1 cellular context compared by ENCODE assay signal in genomic region chr20:53767206-53767924, GRCh38.
TF ChIP-seq lines count a peak whose summit lies in the region.

No MANE protein-coding gene starts in this region.

TF ChIP-seq in HepG2, 621 proteins besides CTCF, POLR2A, EP300 and RAD21 (continued from another document):
- TF ChIP-seq, protein P1, sequence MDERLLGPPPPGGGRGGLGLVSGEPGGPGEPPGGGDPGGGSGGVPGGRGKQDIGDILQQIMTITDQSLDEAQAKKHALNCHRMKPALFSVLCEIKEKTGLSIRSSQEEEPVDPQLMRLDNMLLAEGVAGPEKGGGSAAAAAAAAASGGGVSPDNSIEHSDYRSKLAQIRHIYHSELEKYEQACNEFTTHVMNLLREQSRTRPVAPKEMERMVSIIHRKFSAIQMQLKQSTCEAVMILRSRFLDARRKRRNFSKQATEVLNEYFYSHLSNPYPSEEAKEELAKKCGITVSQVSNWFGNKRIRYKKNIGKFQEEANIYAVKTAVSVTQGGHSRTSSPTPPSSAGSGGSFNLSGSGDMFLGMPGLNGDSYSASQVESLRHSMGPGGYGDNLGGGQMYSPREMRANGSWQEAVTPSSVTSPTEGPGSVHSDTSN (CRISPR knock-in tag; IDR thresholded peaks at IDR 0.05), result no peak
- TF ChIP-seq, protein P2, sequence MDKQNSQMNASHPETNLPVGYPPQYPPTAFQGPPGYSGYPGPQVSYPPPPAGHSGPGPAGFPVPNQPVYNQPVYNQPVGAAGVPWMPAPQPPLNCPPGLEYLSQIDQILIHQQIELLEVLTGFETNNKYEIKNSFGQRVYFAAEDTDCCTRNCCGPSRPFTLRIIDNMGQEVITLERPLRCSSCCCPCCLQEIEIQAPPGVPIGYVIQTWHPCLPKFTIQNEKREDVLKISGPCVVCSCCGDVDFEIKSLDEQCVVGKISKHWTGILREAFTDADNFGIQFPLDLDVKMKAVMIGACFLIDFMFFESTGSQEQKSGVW (CRISPR knock-in tag; IDR thresholded peaks at IDR 0.05; ENCODE audit: borderline replicate concordance), result no peak
- TF ChIP-seq RARA (CRISPR knock-in tag; IDR thresholded peaks at IDR 0.05), result 0 out of 2 replicates have a peak, but pooled peaks have one; percentile 8
- no peak for TF ChIP-seq NCOA1 (CRISPR knock-in tag; IDR thresholded peaks at IDR 0.05)
- no peak for TF ChIP-seq ZSCAN22 (CRISPR knock-in tag; IDR thresholded peaks at IDR 0.05)
- no peak for TF ChIP-seq MZF1 (CRISPR knock-in tag; IDR thresholded peaks at IDR 0.05; ENCODE audit: borderline replicate concordance)
- no peak for TF ChIP-seq MED13 (CRISPR knock-in tag; IDR thresholded peaks at IDR 0.05)
- no peak for TF ChIP-seq ZNF484 (CRISPR knock-in tag; IDR thresholded peaks at IDR 0.05; ENCODE audit: borderline replicate concordance, low read depth)
- TF ChIP-seq, protein P3, sequence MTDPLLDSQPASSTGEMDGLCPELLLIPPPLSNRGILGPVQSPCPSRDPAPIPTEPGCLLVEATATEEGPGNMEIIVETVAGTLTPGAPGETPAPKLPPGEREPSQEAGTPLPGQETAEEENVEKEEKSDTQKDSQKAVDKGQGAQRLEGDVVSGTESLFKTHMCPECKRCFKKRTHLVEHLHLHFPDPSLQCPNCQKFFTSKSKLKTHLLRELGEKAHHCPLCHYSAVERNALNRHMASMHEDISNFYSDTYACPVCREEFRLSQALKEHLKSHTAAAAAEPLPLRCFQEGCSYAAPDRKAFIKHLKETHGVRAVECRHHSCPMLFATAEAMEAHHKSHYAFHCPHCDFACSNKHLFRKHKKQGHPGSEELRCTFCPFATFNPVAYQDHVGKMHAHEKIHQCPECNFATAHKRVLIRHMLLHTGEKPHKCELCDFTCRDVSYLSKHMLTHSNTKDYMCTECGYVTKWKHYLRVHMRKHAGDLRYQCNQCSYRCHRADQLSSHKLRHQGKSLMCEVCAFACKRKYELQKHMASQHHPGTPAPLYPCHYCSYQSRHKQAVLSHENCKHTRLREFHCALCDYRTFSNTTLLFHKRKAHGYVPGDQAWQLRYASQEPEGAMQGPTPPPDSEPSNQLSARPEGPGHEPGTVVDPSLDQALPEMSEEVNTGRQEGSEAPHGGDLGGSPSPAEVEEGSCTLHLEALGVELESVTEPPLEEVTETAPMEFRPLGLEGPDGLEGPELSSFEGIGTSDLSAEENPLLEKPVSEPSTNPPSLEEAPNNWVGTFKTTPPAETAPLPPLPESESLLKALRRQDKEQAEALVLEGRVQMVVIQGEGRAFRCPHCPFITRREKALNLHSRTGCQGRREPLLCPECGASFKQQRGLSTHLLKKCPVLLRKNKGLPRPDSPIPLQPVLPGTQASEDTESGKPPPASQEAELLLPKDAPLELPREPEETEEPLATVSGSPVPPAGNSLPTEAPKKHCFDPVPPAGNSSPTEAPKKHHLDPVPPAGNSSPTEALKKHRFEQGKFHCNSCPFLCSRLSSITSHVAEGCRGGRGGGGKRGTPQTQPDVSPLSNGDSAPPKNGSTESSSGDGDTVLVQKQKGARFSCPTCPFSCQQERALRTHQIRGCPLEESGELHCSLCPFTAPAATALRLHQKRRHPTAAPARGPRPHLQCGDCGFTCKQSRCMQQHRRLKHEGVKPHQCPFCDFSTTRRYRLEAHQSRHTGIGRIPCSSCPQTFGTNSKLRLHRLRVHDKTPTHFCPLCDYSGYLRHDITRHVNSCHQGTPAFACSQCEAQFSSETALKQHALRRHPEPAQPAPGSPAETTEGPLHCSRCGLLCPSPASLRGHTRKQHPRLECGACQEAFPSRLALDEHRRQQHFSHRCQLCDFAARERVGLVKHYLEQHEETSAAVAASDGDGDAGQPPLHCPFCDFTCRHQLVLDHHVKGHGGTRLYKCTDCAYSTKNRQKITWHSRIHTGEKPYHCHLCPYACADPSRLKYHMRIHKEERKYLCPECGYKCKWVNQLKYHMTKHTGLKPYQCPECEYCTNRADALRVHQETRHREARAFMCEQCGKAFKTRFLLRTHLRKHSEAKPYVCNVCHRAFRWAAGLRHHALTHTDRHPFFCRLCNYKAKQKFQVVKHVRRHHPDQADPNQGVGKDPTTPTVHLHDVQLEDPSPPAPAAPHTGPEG (CRISPR knock-in tag; IDR thresholded peaks at IDR 0.05), result no peak
- TF ChIP-seq ARNT (IDR thresholded peaks at IDR 0.05), result no peak
- no peak for TF ChIP-seq ZNF3 (CRISPR knock-in tag; IDR thresholded peaks at IDR 0.05)
- no peak for TF ChIP-seq MXD4 (CRISPR knock-in tag; IDR thresholded peaks at IDR 0.05)
- TF ChIP-seq BHLHE40 (IDR thresholded peaks at IDR 0.05; ENCODE audit: low read length), result no peak
- TF ChIP-seq NR1H2 (CRISPR knock-in tag; IDR thresholded peaks at IDR 0.05; ENCODE audit: borderline replicate concordance, low read depth), result no peak
- TF ChIP-seq KLF9 (CRISPR knock-in tag; IDR thresholded peaks at IDR 0.05; ENCODE audit: low read depth), result no peak
- TF ChIP-seq MTF1 (CRISPR knock-in tag; IDR thresholded peaks at IDR 0.05), result no peak
- no peak for TF ChIP-seq HOXD1 (CRISPR knock-in tag; IDR thresholded peaks at IDR 0.05)
- TF ChIP-seq, protein P4, sequence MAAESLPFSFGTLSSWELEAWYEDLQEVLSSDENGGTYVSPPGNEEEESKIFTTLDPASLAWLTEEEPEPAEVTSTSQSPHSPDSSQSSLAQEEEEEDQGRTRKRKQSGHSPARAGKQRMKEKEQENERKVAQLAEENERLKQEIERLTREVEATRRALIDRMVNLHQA (CRISPR knock-in tag; IDR thresholded peaks at IDR 0.05), result no peak
- no peak for TF ChIP-seq E2F2 (CRISPR knock-in tag; IDR thresholded peaks at IDR 0.05; ENCODE audit: borderline replicate concordance)
- no peak for TF ChIP-seq FOXC1 (CRISPR knock-in tag; IDR thresholded peaks at IDR 0.05; ENCODE audit: borderline replicate concordance)
- TF ChIP-seq, protein P5, sequence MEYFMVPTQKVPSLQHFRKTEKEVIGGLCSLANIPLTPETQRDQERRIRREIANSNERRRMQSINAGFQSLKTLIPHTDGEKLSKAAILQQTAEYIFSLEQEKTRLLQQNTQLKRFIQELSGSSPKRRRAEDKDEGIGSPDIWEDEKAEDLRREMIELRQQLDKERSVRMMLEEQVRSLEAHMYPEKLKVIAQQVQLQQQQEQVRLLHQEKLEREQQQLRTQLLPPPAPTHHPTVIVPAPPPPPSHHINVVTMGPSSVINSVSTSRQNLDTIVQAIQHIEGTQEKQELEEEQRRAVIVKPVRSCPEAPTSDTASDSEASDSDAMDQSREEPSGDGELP (IDR thresholded peaks at IDR 0.05; ENCODE audit: borderline replicate concordance, low read depth), result no peak
- TF ChIP-seq, protein P6, sequence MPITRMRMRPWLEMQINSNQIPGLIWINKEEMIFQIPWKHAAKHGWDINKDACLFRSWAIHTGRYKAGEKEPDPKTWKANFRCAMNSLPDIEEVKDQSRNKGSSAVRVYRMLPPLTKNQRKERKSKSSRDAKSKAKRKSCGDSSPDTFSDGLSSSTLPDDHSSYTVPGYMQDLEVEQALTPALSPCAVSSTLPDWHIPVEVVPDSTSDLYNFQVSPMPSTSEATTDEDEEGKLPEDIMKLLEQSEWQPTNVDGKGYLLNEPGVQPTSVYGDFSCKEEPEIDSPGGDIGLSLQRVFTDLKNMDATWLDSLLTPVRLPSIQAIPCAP (CRISPR knock-in tag; IDR thresholded peaks at IDR 0.05; ENCODE audit: low read depth), result no peak
- TF ChIP-seq SP1 (IDR thresholded peaks at IDR 0.05), result no peak
- no peak for TF ChIP-seq SP1 (CRISPR knock-in tag; IDR thresholded peaks at IDR 0.05)
- TF ChIP-seq EEA1 (CRISPR knock-in tag; IDR thresholded peaks at IDR 0.05; ENCODE audit: borderline replicate concordance), result no peak
- TF ChIP-seq ZNF468 (CRISPR knock-in tag; IDR thresholded peaks at IDR 0.05), result no peak
- TF ChIP-seq TAF1 (CRISPR knock-in tag; IDR thresholded peaks at IDR 0.05), result no peak
- TF ChIP-seq U2AF1 (optimal IDR thresholded peaks at IDR 0.05; ENCODE audit: low read depth, low read length), result no peak
- no peak for TF ChIP-seq MYNN (CRISPR knock-in tag; IDR thresholded peaks at IDR 0.05; ENCODE audit: low read depth)
- TF ChIP-seq ZNF737 (CRISPR knock-in tag; IDR thresholded peaks at IDR 0.05; ENCODE audit: borderline replicate concordance), result no peak
- no peak for TF ChIP-seq ZNF691 (CRISPR knock-in tag; IDR thresholded peaks at IDR 0.05; ENCODE audit: borderline replicate concordance, low read depth)
- no peak for TF ChIP-seq TEAD3 (CRISPR knock-in tag; optimal IDR thresholded peaks at IDR 0.05; ENCODE audit: borderline replicate concordance)
- TF ChIP-seq SRSF1 (optimal IDR thresholded peaks at IDR 0.05; ENCODE audit: low read depth, low read length), result no peak
- TF ChIP-seq ZNF382 (CRISPR knock-in tag; IDR thresholded peaks at IDR 0.05; ENCODE audit: borderline replicate concordance), result no peak
- no peak for TF ChIP-seq SMAD9 (CRISPR knock-in tag; IDR thresholded peaks at IDR 0.05)
- TF ChIP-seq ZNF292 (CRISPR knock-in tag; IDR thresholded peaks at IDR 0.05; ENCODE audit: borderline replicate concordance, low read depth), result peak; percentile 36; the same call in 1 of the 2 replicates
- TF ChIP-seq, protein P7, sequence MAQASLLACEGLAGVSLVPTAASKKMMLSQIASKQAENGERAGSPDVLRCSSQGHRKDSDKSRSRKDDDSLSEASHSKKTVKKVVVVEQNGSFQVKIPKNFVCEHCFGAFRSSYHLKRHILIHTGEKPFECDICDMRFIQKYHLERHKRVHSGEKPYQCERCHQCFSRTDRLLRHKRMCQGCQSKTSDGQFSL (CRISPR knock-in tag; IDR thresholded peaks at IDR 0.05), result no peak
- TF ChIP-seq ZNF34 (CRISPR knock-in tag; IDR thresholded peaks at IDR 0.05; ENCODE audit: borderline replicate concordance), result no peak
- 0 out of 2 replicates have a peak, but pooled peaks have one; percentile 31 for TF ChIP-seq ELF4 (CRISPR knock-in tag; IDR thresholded peaks at IDR 0.05; ENCODE audit: borderline replicate concordance)
